In the genomic region with DNA sequence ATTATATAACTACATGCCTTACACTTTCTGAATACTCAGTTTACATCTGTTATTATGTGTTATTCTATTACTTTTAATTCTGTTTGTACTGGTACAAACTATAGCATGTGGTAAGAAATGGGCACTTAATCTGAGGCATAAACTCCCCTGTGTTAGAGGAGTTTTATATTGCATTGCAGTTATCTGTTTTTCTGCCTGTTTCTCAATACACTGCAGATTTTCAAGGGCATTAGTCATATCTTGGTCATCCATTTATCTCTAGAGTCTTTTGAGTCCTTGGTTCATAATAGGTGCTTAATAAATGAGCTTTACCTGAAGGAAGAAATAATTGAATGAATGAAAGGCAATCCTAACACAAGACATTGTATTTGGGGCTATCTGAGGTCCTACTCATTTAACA, we compare ENCODE assay signal across 15 cellular contexts.
"Had no signal": no experiment of that assay in that cellular context is flagged by ENCODE, and none has a peak within 500 bp of the region (broad histone marks: within the 10 kb centered on the region; RNA-seq: fewer than 3 reads in every experiment).

No MANE protein-coding gene starts in this region.

- H3K4me3 Mint-ChIP-seq: activated naive CD4-positive, alpha-beta T cell treated with anti-CD3 and anti-CD28 coated beads, Interleukin-2, amount 50 U/mL, for 24 hours; immature natural killer cell; naive thymus-derived CD8-positive, alpha-beta T cell; T-helper 17 cell had no signal

- H3K27ac Mint-ChIP-seq: activated naive CD4-positive, alpha-beta T cell treated with anti-CD3 and anti-CD28 coated beads, Interleukin-2, amount 50 U/mL, for 24 hours; immature natural killer cell; naive thymus-derived CD8-positive, alpha-beta T cell; T-helper 17 cell had no signal

- H3K36me3 Mint-ChIP-seq: activated naive CD4-positive, alpha-beta T cell treated with anti-CD3 and anti-CD28 coated beads, Interleukin-2, amount 50 U/mL, for 24 hours; immature natural killer cell; naive thymus-derived CD8-positive, alpha-beta T cell had no signal

- H3K9me3 Mint-ChIP-seq: activated naive CD4-positive, alpha-beta T cell treated with anti-CD3 and anti-CD28 coated beads, Interleukin-2, amount 50 U/mL, for 24 hours; immature natural killer cell; naive thymus-derived CD8-positive, alpha-beta T cell had no signal

- DNase-seq: activated CD4-positive, CD25-positive, alpha-beta regulatory T cell; activated T-cell treated with anti-CD3 and anti-CD28 coated beads, Interleukin-2, amount 50 U/mL, for 1 hour; amniotic stem cell; brain microvascular endothelial cell; glutamatergic neuron; immature natural killer cell; mucosa of descending colon; naive thymus-derived CD8-positive, alpha-beta T cell; right lobe of liver; stimulated activated CD8-positive, alpha-beta memory T cell treated with anti-CD3 and anti-CD28 coated beads, Interleukin-4, amount 100 ng/mL, for 48 hours; stimulated activated naive CD8-positive, alpha-beta T cell treated with anti-CD3 and anti-CD28 coated beads, Interleukin-15, Interleukin-2, amounts not matched to agents 100 U/mL and 50 U/mL, for 24 hours; T-helper 17 cell; upper lobe of left lung had no signal

- ATAC-seq: mucosa of descending colon; naive thymus-derived CD8-positive, alpha-beta T cell; right lobe of liver; stimulated activated naive CD8-positive, alpha-beta T cell treated with anti-CD3 and anti-CD28 coated beads, Interleukin-15, Interleukin-2, amounts not matched to agents 100 U/mL and 50 U/mL, for 24 hours; T-helper 17 cell had no signal

- H3K4me3 ChIP-seq: mucosa of descending colon, prostate gland, right lobe of liver, upper lobe of left lung had no signal

- H3K4me1 Mint-ChIP-seq: activated naive CD4-positive, alpha-beta T cell treated with anti-CD3 and anti-CD28 coated beads, Interleukin-2, amount 50 U/mL, for 24 hours; immature natural killer cell; naive thymus-derived CD8-positive, alpha-beta T cell; T-helper 17 cell had no signal
